1 cellular context compared by ENCODE assay signal in genomic region chr2:190759749-190760213, GRCh38.
TF ChIP-seq lines count a peak whose summit lies in the region.

No MANE protein-coding gene starts in this region.

TF ChIP-seq in K562, 482 proteins besides CTCF, POLR2A, EP300 and RAD21 (continued from another document):
- TF ChIP-seq CBFA2T3 (IDR thresholded peaks at IDR 0.05), result 0 out of 2 replicates have a peak, but pooled peaks have one; percentile 9
- TF ChIP-seq HSF4 (CRISPR knock-in tag; IDR thresholded peaks at IDR 0.05; ENCODE audit: borderline replicate concordance), result no peak
- no peak for TF ChIP-seq CEBPG (CRISPR knock-in tag; IDR thresholded peaks at IDR 0.05)
- TF ChIP-seq CEBPG (tag; conservative IDR thresholded peaks at IDR 0.05 in 1 of 2, IDR thresholded peaks at IDR 0.05 in 1 of 2), result peak in 1 of 2 experiments; percentile 69; a peak in 2 of 4 replicates
